ENCODE assay signal across 8 cellular contexts in the genomic region with DNA sequence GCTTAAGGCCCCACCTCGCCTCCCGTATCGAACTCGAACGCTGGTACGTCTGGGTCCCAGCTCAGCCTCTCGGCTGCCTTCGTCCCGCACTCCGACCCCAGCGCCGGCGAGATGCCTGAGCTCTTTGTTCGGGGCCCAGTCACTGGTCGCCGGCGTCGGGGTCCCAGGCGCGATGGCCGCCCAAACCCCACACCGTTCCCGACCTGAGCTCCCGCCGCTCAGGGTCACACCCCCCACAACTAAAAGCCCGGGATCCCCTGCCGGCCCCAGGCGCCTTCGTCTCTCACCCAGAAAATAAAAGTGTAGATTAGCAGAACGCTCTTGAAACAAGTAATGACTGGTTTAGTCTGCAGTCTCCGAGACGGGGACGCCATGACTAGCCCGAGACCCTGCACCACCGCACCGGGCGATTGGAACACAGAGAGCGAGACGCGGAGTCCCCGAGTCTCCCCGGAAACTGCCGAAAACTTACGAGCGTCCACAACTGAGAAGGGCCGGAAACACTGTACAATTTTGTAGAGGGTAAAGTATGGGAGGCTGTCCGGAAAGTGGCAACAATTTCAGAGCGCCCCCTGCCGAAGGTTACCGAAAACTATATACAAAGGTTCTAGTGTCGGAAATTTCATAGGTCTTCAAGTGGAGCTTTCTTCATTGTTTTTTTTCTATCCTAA. TPM values are rescaled to one million over a fixed set of nuclear protein-coding genes. Genes with fewer than 3 reads are reported as not detected.
DNase-seq lines count a peak whose midpoint lies in the region; ATAC-seq and TF ChIP-seq lines count a peak whose summit lies in the region.

A gene with protein sequence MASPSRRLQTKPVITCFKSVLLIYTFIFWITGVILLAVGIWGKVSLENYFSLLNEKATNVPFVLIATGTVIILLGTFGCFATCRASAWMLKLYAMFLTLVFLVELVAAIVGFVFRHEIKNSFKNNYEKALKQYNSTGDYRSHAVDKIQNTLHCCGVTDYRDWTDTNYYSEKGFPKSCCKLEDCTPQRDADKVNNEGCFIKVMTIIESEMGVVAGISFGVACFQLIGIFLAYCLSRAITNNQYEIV (minus strand): TSS at position 486 of the 671 bp plus-strand sequence. CDS start 112 bp downstream, at position 374.

- H3K9me3 ChIP-seq in smooth muscle cell (replicated peaks; ENCODE audit: low read depth) = no peaks in the 10 kb centered on the region

- peak within 1 kb of the TSS; percentile 87 for H2AFZ ChIP-seq in smooth muscle cell (ENCODE audit: low read depth)

- H3K27me3 Mint-ChIP-seq in activated B cell treated with CpG ODN at 0.5 μM for 24 hours = peaks cover 10% of the 10 kb centered on the region

- H3F3A ChIP-seq in smooth muscle cell (ENCODE audit: low read depth) = no peaks in the 10 kb centered on the region

- intact Hi-C loops in activated B cell treated with CpG ODN at 0.5 μM for 24 hours (cut with micrococcal nuclease) = loop anchor here (1.0 kb wide), 3 partner anchors 10 to 124 kb away; no protein-coding TSS in a partner anchor

- TF ChIP-seq CTCF in activated B cell treated with CpG ODN at 0.5 μM for 24 hours (IDR thresholded peaks at IDR 0.05) = no peak
- TF ChIP-seq CTCF in smooth muscle cell (IDR thresholded peaks at IDR 0.05; ENCODE audit: borderline replicate concordance, insufficient read depth, poor library complexity, severe bottlenecking) = peak; percentile 51

- POLR2A ChIA-PET in activated B cell treated with CpG ODN at 0.5 μM for 24 hours (lab: Charles Lee) = no interaction called here

- no peaks in the 10 kb centered on the region for H3K79me2 ChIP-seq in smooth muscle cell (ENCODE audit: low read depth)

- H3K4me2 ChIP-seq in smooth muscle cell = peak within 1 kb of the TSS; percentile 86

- CTCF ChIA-PET in activated B cell treated with CpG ODN at 0.5 μM for 24 hours (lab: Charles Lee) = interaction anchor here (2.5 to 3.4 kb wide), 2 partner anchors 22 to 124 kb away, joined by 16 to 22 read pairs; no protein-coding TSS in a partner anchor

- peaks cover 8% of the 10 kb centered on the region for H3K4me1 Mint-ChIP-seq in activated B cell treated with CpG ODN at 0.5 μM for 24 hours

- H3K9ac ChIP-seq in smooth muscle cell (ENCODE audit: low read depth) = peak within 1 kb of the TSS; percentile 91

- no peak within 1 kb of the TSS for H3K27ac ChIP-seq in caudate nucleus (ENCODE audit: low read depth, low read length)
- H3K27ac ChIP-seq in smooth muscle cell (ENCODE audit: low read depth) = peak within 1 kb of the TSS; percentile 68

- H3K27ac Mint-ChIP-seq in activated B cell treated with CpG ODN at 0.5 μM for 24 hours = no peak within 1 kb of the TSS

- ATAC-seq in activated B cell treated with CpG ODN at 0.5 μM for 24 hours (ENCODE audit: low read depth) (peak; percentile 99), HG02840 (IDR thresholded peaks at IDR 0.05; ENCODE audit: low FRiP score, unreplicated experiment) (no peak)

- peak; percentile 86 for DNase-seq in EH (ENCODE audit: low read depth)
- DNase-seq in HCEC 1CT = peak; percentile 80
- DNase-seq in NCI-H1436 (lab: John Stamatoyannopoulos, UW) = peak; percentile 84
- peak; percentile 46 for DNase-seq in activated B cell treated with CpG ODN at 0.5 μM for 24 hours
- DNase-seq in caudate nucleus (lab: John Stamatoyannopoulos, UW) = peak in 54 of 61 donors; percentile 0 to 64 (median 28)
- DNase-seq in inferior parietal cortex (ENCODE audit: extremely low spot score) = peak; percentile 60
- DNase-seq in smooth muscle cell (lab: John Stamatoyannopoulos, UW; ENCODE audit: unreplicated experiment) = peak; percentile 16

- H3K36me3 Mint-ChIP-seq in activated B cell treated with CpG ODN at 0.5 μM for 24 hours (ENCODE audit: low read depth) = no peaks in the 10 kb centered on the region

- H3K4me3 ChIP-seq in smooth muscle cell = peak within 1 kb of the TSS; percentile 83

- H3K27me3 ChIP-seq in smooth muscle cell (ENCODE audit: low read depth) = no peaks in the 10 kb centered on the region

- WGBS in smooth muscle cell (ENCODE audit: low lambda C conversion rate) = 48% methylated on average over 51 of the region's 51 CpGs

- no peaks in the 10 kb centered on the region for H4K20me1 ChIP-seq in smooth muscle cell (ENCODE audit: low read depth)

- H3K4me3 Mint-ChIP-seq in activated B cell treated with CpG ODN at 0.5 μM for 24 hours = peak within 1 kb of the TSS; percentile 85

- H3K4me1 ChIP-seq in smooth muscle cell (ENCODE audit: low read depth) = no peaks in the 10 kb centered on the region

- H3K36me3 ChIP-seq in smooth muscle cell (ENCODE audit: low read depth) = no peaks in the 10 kb centered on the region

- H3K9me3 Mint-ChIP-seq in activated B cell treated with CpG ODN at 0.5 μM for 24 hours = no peaks in the 10 kb centered on the region

RNA-seq across cellular contexts. Expression of the gene that starts here (rescaled TPM):
- total RNA-seq in activated B cell treated with CpG ODN at 0.5 μM for 24 hours (0.07 and 0.12 TPM in 2 replicates), smooth muscle cell (86.4 and 104 TPM in 2 replicates)
- 78.6 and 80.5 TPM in 2 replicates for polyA plus RNA-seq in smooth muscle cell

Comparison
In these comparisons a context has a peak if more than half of its experiments do, and no peak if none do; other contexts are left out.
1. RNA of the gene that starts here (total RNA-seq): 86.4 to 104 TPM in smooth muscle cell; 0.07 to 0.12 TPM in activated B cell treated with CpG ODN at 0.5 μM for 24 hours; every median in the first group is over 10 times any median in the second.
2. Peak in DNase-seq and ATAC-seq in activated B cell treated with CpG ODN at 0.5 μM for 24 hours; RNA of the gene not detected or under 1 TPM.
3. DNase-seq: peak in every context shown above with its lines; median percentile 86 in EH; 84 in NCI-H1436; 80 in HCEC 1CT; 60 in inferior parietal cortex; 46 in activated B cell treated with CpG ODN at 0.5 μM for 24 hours; 28 in caudate nucleus; 16 in smooth muscle cell.